ENCODE assay signal across 21 cellular contexts in genomic region chr11:88043149-88043548, GRCh38.
DNase-seq lines count a peak whose midpoint lies in the region; ATAC-seq and TF ChIP-seq lines count a peak whose summit lies in the region.
"Had no signal": no experiment of that assay in that cellular context is flagged by ENCODE, and none has a peak within 500 bp of the region (broad histone marks: within the 10 kb centered on the region; RNA-seq: fewer than 3 reads in every experiment).

No MANE protein-coding gene starts in this region.

- CTCF ChIA-PET in IMR-90 (lab: Yijun Ruan, JAX): no interaction called here

- no peaks in the 10 kb centered on the region for H3K9me3 ChIP-seq in IMR-90 (ENCODE audit: control insufficient read depth, insufficient read depth, low read length)

- H3K9me1 ChIP-seq in IMR-90 (ENCODE audit: insufficient read depth, low read length): no peaks in the 10 kb centered on the region

- H3K4me2 ChIP-seq in IMR-90 (ENCODE audit: low read depth, low read length) (no peak overlapping the region), mesendoderm (ENCODE audit: low read length) (no peak overlapping the region)
- H3K4me2 ChIP-seq: PC-9 had no signal

- H3K4me1 Mint-ChIP-seq in endothelial cell (ENCODE audit: unreplicated experiment): peaks cover 33% of the 10 kb centered on the region

- H3K27me3 ChIP-seq in IMR-90 (ENCODE audit: control insufficient read depth, insufficient read depth, low read length): 0 out of 2 replicates have a peak, but pooled peaks cover 2% of the 10 kb centered on the region
- no peaks in the 10 kb centered on the region for H3K27me3 ChIP-seq in mesendoderm (ENCODE audit: insufficient read depth, low read length, poor library complexity)

- no peaks in the 10 kb centered on the region for H4K20me1 ChIP-seq in IMR-90 (ENCODE audit: insufficient read depth, low read length)

- no peak overlapping the region for H2AK9ac ChIP-seq in IMR-90 (replicated peaks; ENCODE audit: low read depth, low read length, poor library complexity)

- peak; percentile 37 for DNase-seq in ELF-1 (ENCODE audit: low read depth, low spot score)
- no peak for DNase-seq in IMR-90
- no peak for DNase-seq in endothelial cell (ENCODE audit: low spot score)
- DNase-seq in mesendoderm: peak; percentile 73
- DNase-seq in NCI-H1105 treated with DMSO at 0.1 percent for 48 hours (lab: John Stamatoyannopoulos, UW): no peak
- DNase-seq: 8988T; AML-193; C1 segment of cervical spinal cord; CD8-positive, alpha-beta T cell; GM23248; MV-4-11; NCI-H187; NCI-H748 treated with DMSO at 0.1 percent for 48 hours; PC-9; RPMI8226; SHP77; SW 1271 had no signal

- no peak overlapping the region for H3K4me3 Mint-ChIP-seq in endothelial cell (ENCODE audit: unreplicated experiment)
- H3K4me3 Mint-ChIP-seq: CD8-positive, alpha-beta T cell had no signal

- H2AFZ ChIP-seq in IMR-90 (replicated peaks; ENCODE audit: low read length, poor library complexity): no peak overlapping the region
- H2AFZ ChIP-seq: GM23248, PC-9 had no signal

- H2BK120ac ChIP-seq in IMR-90 (ENCODE audit: low read depth, low read length) (no peak overlapping the region), mesendoderm (ENCODE audit: low read depth, low read length) (no peak overlapping the region)

- no peak overlapping the region for H4K8ac ChIP-seq in IMR-90 (ENCODE audit: low read depth in 2 of 2, low read length in 2 of 2)
- H4K8ac ChIP-seq in mesendoderm (ENCODE audit: low read depth, low read length): no peak overlapping the region

- H3K27ac ChIP-seq in IMR-90 (ENCODE audit: insufficient read depth, low read length) (no peak overlapping the region), mesendoderm (ENCODE audit: low read depth, low read length) (peak overlapping the region; percentile 97)
- H3K27ac ChIP-seq: GM23248, PC-9, SK-N-MC had no signal

- ATAC-seq in IMR-90 (ENCODE audit: low read depth) (no peak), GM21825 (IDR thresholded peaks at IDR 0.05; ENCODE audit: unreplicated experiment) (no peak), HG03469 (IDR thresholded peaks at IDR 0.05; ENCODE audit: unreplicated experiment) (no peak)
- ATAC-seq: CD8-positive, alpha-beta T cell; HCT116 had no signal

- no peak overlapping the region for H2BK20ac ChIP-seq in IMR-90 (ENCODE audit: low read depth, low read length)

- H3K79me1 ChIP-seq in IMR-90 (ENCODE audit: low read depth in 1 of 2, low read length in 2 of 2): no peaks in the 10 kb centered on the region
- H3K79me1 ChIP-seq in mesendoderm (ENCODE audit: low read length): no peaks in the 10 kb centered on the region

- dilution Hi-C loops in IMR-90 (cut with HindIII; ENCODE audit: low sequenced_read_pairs, unreplicated experiment): no loop called here

- no peak for TF ChIP-seq RAD21 in IMR-90 (IDR thresholded peaks at IDR 0.05; ENCODE audit: low read length)

- no peak overlapping the region for H3K56ac ChIP-seq in IMR-90 (ENCODE audit: extremely low read depth, insufficient read depth, low read length)
- H3K56ac ChIP-seq in mesendoderm (ENCODE audit: low read length): peak overlapping the region; percentile 82

- no peak for TF ChIP-seq CTCF in IMR-90 (conservative IDR thresholded peaks at IDR 0.05; ENCODE audit: low read depth, low read length)
- TF ChIP-seq CTCF in endothelial cell (IDR thresholded peaks at IDR 0.05; ENCODE audit: unreplicated experiment): no peak

- no peak overlapping the region for H4K5ac ChIP-seq in IMR-90 (ENCODE audit: low read depth, low read length)
- H4K5ac ChIP-seq in mesendoderm (ENCODE audit: low read length): no peak overlapping the region

- H3K36me3 Mint-ChIP-seq in endothelial cell (ENCODE audit: low read depth, unreplicated experiment): no peaks in the 10 kb centered on the region
- H3K36me3 Mint-ChIP-seq: CD8-positive, alpha-beta T cell had no signal

- in situ Hi-C loops in IMR-90 (cut with MboI; ENCODE audit: low sequenced_read_pairs): no loop called here

- H3K27me3 Mint-ChIP-seq in endothelial cell (ENCODE audit: unreplicated experiment): no peaks in the 10 kb centered on the region

- H3K9me3 Mint-ChIP-seq in endothelial cell (ENCODE audit: unreplicated experiment): no peaks in the 10 kb centered on the region
- H3K9me3 Mint-ChIP-seq: CD8-positive, alpha-beta T cell had no signal

- H3K4me1 ChIP-seq in IMR-90 (ENCODE audit: control insufficient read depth, insufficient read depth, low read length) (no peaks in the 10 kb centered on the region), mesendoderm (ENCODE audit: control insufficient read depth, low read depth, low read length) (peaks cover 9% of the 10 kb centered on the region)

- H3K79me2 ChIP-seq in mesendoderm (ENCODE audit: control insufficient read depth, insufficient read depth, low read length): no peaks in the 10 kb centered on the region

- no TSS peak for BruUV-seq in IMR-90 (replicated peaks; lab: Mats Ljungman, UMichigan)

- H3K4me3 ChIP-seq in IMR-90 (ENCODE audit: insufficient read depth, low read depth, low read length): no peak overlapping the region
- H3K4me3 ChIP-seq in mesendoderm (ENCODE audit: low read length): no peak overlapping the region
- H3K4me3 ChIP-seq: GM23248, PC-9, SK-N-MC had no signal

- no peak overlapping the region for H3K23ac ChIP-seq in IMR-90 (ENCODE audit: low read depth, low read length)
- H3K23ac ChIP-seq in mesendoderm (ENCODE audit: low read length): no peak overlapping the region

- POLR2A ChIA-PET in IMR-90 (lab: Charles Lee; ENCODE audit: unreplicated experiment): no interaction called here

- no peak overlapping the region for H4K91ac ChIP-seq in IMR-90 (ENCODE audit: insufficient read depth, low read depth, low read length)

- peak overlapping the region; percentile 90 for H3K27ac Mint-ChIP-seq in endothelial cell (ENCODE audit: unreplicated experiment)
- H3K27ac Mint-ChIP-seq: CD8-positive, alpha-beta T cell had no signal

- H3K18ac ChIP-seq in IMR-90 (ENCODE audit: low read depth, low read length) (no peak overlapping the region), mesendoderm (ENCODE audit: low read length) (no peak overlapping the region)

- H3K36me3 ChIP-seq in IMR-90 (ENCODE audit: control insufficient read depth, insufficient read depth, low read length) (no peaks in the 10 kb centered on the region), mesendoderm (ENCODE audit: control insufficient read depth, insufficient read depth, low read length) (no peaks in the 10 kb centered on the region)

- H2AK5ac ChIP-seq in IMR-90 (ENCODE audit: low read depth, low read length) (no peak overlapping the region), mesendoderm (ENCODE audit: low read length) (peak overlapping the region; percentile 84)

- H2BK15ac ChIP-seq in IMR-90 (ENCODE audit: low read depth, low read length) (no peak overlapping the region), mesendoderm (replicated peaks; ENCODE audit: low read depth) (no peak overlapping the region)

- no peak overlapping the region for H3K9ac ChIP-seq in IMR-90 (ENCODE audit: low read depth, low read length)
- peak overlapping the region; percentile 66 for H3K9ac ChIP-seq in mesendoderm (ENCODE audit: low read length)
- H3K9ac ChIP-seq: GM23248 had no signal

- 17% methylated on average over 1 of the region's 3 CpGs; no CpG with 5 or more reads in 1 of the 2 experiments for WGBS in IMR-90 (ENCODE audit: extremely low coverage in 2 of 2, insufficient read length in 1 of 2), 2 experiments
- no CpG with 5 or more reads among the region's 3 CpGs for WGBS in mesendoderm (ENCODE audit: extremely low coverage, insufficient coverage, low lambda C conversion rate)

- no peak overlapping the region for H2BK5ac ChIP-seq in IMR-90 (ENCODE audit: low read depth, low read length, poor library complexity, severe bottlenecking)
- peak overlapping the region; percentile 96 for H2BK5ac ChIP-seq in mesendoderm (ENCODE audit: low read length)

- no peak for TF ChIP-seq POLR2A in IMR-90 (IDR thresholded peaks at IDR 0.05; ENCODE audit: low read depth, low read length)

- intact Hi-C loops in IMR-90 (cut with micrococcal nuclease): no loop called here

- H3K4ac ChIP-seq in IMR-90 (ENCODE audit: low read depth, low read length) (no peak overlapping the region), mesendoderm (ENCODE audit: low read depth, low read length) (no peak overlapping the region)

- no peak overlapping the region for H3K14ac ChIP-seq in IMR-90 (replicated peaks; ENCODE audit: low read depth, low read length)

TF ChIP-seq in IMR-90, 13 proteins besides CTCF, POLR2A, EP300 and RAD21:
- TF ChIP-seq ELK1 (IDR thresholded peaks at IDR 0.05; ENCODE audit: borderline replicate concordance, low read depth, low read length) (no peak), BHLHE40 (IDR thresholded peaks at IDR 0.05; ENCODE audit: low read depth, low read length) (no peak), MAFK (IDR thresholded peaks at IDR 0.05; ENCODE audit: low read depth, low read length) (peak; percentile 59)

Comparison
In these comparisons a context has a peak if more than half of its experiments do, and no peak if none do; other contexts are left out.
1. DNase-seq: peak in ELF-1 (single experiment) and mesendoderm (single experiment); none in IMR-90 (single experiment), endothelial cell (single experiment) and NCI-H1105 treated with DMSO at 0.1 percent for 48 hours (single experiment).